Comparison of ENCODE assay signal across 9 cellular contexts in the genomic region with DNA sequence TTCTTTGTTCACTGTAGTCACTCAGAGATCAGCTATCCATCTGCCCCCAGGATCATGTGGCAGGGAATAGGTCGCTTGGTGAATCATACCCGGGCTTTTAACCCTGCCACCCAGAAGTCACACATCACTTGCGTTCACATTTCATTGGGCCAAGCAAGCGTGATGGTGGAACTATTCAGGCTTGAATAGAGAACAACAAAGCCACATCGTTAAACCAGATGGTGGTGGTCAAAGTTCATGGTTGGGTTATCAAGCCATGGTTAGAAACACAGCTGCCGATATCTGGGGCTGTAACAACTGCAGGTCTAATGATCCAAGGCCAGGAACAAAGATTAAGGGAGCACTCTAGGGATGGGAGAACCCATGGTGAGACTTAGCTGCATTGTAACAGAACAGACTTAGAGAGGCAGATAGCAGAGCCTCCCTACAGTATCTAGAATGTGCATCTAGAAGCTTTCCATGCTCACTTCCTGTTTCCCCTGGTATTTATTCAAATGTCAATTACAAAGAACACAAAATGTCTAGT. TPM values are rescaled to one million over a fixed set of nuclear protein-coding genes. Genes with fewer than 3 reads are reported as not detected.
DNase-seq lines count a peak whose midpoint lies in the region; ATAC-seq, FAIRE-seq and TF ChIP-seq lines count a peak whose summit lies in the region.
"Had no signal": no experiment of that assay in that cellular context is flagged by ENCODE, and none has a peak within 500 bp of the region (broad histone marks: within the 10 kb centered on the region; RNA-seq: fewer than 3 reads in every experiment).

No MANE protein-coding gene starts in this region.

- H3K27ac ChIP-seq in upper lobe of left lung (no peak overlapping the region), adrenal gland (no peak overlapping the region), upper lobe of right lung (no peak overlapping the region)

- 0 out of 2 replicates have a peak, but pooled peaks have one; percentile 40 for TF ChIP-seq POLR2A in GM12891 (IDR thresholded peaks at IDR 0.05; ENCODE audit: low read depth, low read length)
- no peak for TF ChIP-seq POLR2A in upper lobe of left lung (IDR thresholded peaks at IDR 0.05)
- TF ChIP-seq POLR2A in adrenal gland (IDR thresholded peaks at IDR 0.05): no peak

- no peak for TF ChIP-seq EP300 in upper lobe of left lung (IDR thresholded peaks at IDR 0.05)

- no peaks in the 10 kb centered on the region for H3K27me3 ChIP-seq in upper lobe of left lung
- H3K27me3 ChIP-seq in adrenal gland: no peaks in the 10 kb centered on the region
- H3K27me3 ChIP-seq in upper lobe of right lung: no peaks in the 10 kb centered on the region

- WGBS in upper lobe of left lung, 2 donors: 71 to 94% methylated on average over 6 of the region's 6 CpGs
- WGBS in adrenal gland, 4 donors: 66 to 79% (median 75%) methylated on average over 6 of the region's 6 CpGs

- intact Hi-C loops in adrenal gland (cut with DNase I) (no loop called here), upper lobe of right lung (cut with DNase I) (no loop called here), left ventricle myocardium superior (cut with micrococcal nuclease) (no loop called here)

- H3K9me3 ChIP-seq in upper lobe of left lung (no peaks in the 10 kb centered on the region), adrenal gland (replicated peaks in 1 of 3) (no peaks in the 10 kb centered on the region), upper lobe of right lung (no peaks in the 10 kb centered on the region)

- H3K36me3 ChIP-seq in upper lobe of left lung (no peaks in the 10 kb centered on the region), adrenal gland (replicated peaks in 1 of 2) (no peaks in the 10 kb centered on the region), upper lobe of right lung (no peaks in the 10 kb centered on the region)

- ATAC-seq in GM21447 (IDR thresholded peaks at IDR 0.05; ENCODE audit: unreplicated experiment) (peak; percentile 70), HG03575 (IDR thresholded peaks at IDR 0.05; ENCODE audit: extremely low read depth, insufficient number of reproducible peaks, low FRiP score, unreplicated experiment) (peak; percentile 52), upper lobe of left lung (ENCODE audit: low FRiP score in 2 of 2) (no peak), upper lobe of right lung (no peak), left ventricle myocardium superior (no peak)

- DNase-seq in GM12891 (ENCODE audit: insufficient read length, low spot score) (no peak), astrocyte of the hippocampus (ENCODE audit: low read depth, low spot score) (peak; percentile 25), upper lobe of left lung (no peak), adrenal gland (no peak), upper lobe of right lung (no peak), left ventricle myocardium superior (no peak)

- TF ChIP-seq CTCF in upper lobe of left lung (IDR thresholded peaks at IDR 0.05) (no peak), adrenal gland (IDR thresholded peaks at IDR 0.05) (no peak), upper lobe of right lung (IDR thresholded peaks at IDR 0.05) (no peak)

- peak; percentile 97 for FAIRE-seq in GM12891 (lab: Jason Lieb, UNC)
- FAIRE-seq: colon had no signal

- no peaks in the 10 kb centered on the region for H3K4me1 ChIP-seq in upper lobe of left lung
- no peaks in the 10 kb centered on the region for H3K4me1 ChIP-seq in adrenal gland (replicated peaks in 1 of 2)
- H3K4me1 ChIP-seq in upper lobe of right lung: no peaks in the 10 kb centered on the region

- H3K4me3 ChIP-seq in upper lobe of left lung (no peak overlapping the region), adrenal gland (no peak overlapping the region), upper lobe of right lung (no peak overlapping the region)

TF ChIP-seq in GM12891, 5 proteins besides CTCF, POLR2A, EP300 and RAD21:
- TF ChIP-seq POU2F2 (IDR thresholded peaks at IDR 0.05; ENCODE audit: low read depth, low read length): peak; percentile 26; the same call in 1 of the 2 replicates
- no peak; the same call in 1 of the 2 replicates for TF ChIP-seq TAF1 (IDR thresholded peaks at IDR 0.05; ENCODE audit: low read depth, low read length)
- TF ChIP-seq PAX5 (IDR thresholded peaks at IDR 0.05; ENCODE audit: insufficient read depth, low read length, severe bottlenecking): peak; percentile 90
- peak; percentile 94 for TF ChIP-seq SPI1 (IDR thresholded peaks at IDR 0.05; ENCODE audit: low read depth, low read length)
- TF ChIP-seq POLR2AphosphoS5 (IDR thresholded peaks at IDR 0.05; ENCODE audit: low read depth, low read length): no peak
TF ChIP-seq in GM12891: peak in this region for 3.

RNA-seq across cellular contexts. Expression of a gene that starts 40.0 kb away (rescaled TPM):
- 55.1 TPM for polyA plus RNA-seq in GM12891 (2012; ENCODE audit: low read depth, missing spikeins)
- total RNA-seq in upper lobe of left lung (100 to 1,000 TPM in 3 of 6 donors, 10 to 100 TPM in 3; 70.2 to 171 (median 101) TPM), adrenal gland (10 to 100 TPM in 7 of 8 donors, 1 to 10 TPM in 1; 3.5 to 33.0 (median 21.5) TPM), upper lobe of right lung (127 TPM), left ventricle myocardium superior (6.9 TPM)
- 10 to 100 TPM in 1 of 3 donors, 1 to 10 TPM in 2; 2.5 to 11.6 (median 4.7) TPM for polyA plus RNA-seq in adrenal gland

RNA-seq across cellular contexts. Expression of a gene that starts 58.4 kb away (rescaled TPM):
- not detected for polyA plus RNA-seq in GM12891 (2012; ENCODE audit: low read depth, missing spikeins)
- total RNA-seq in upper lobe of left lung (not detected), adrenal gland (not detected), upper lobe of right lung (not detected), left ventricle myocardium superior (not detected)
- not detected for polyA plus RNA-seq in adrenal gland

Comparison
In these comparisons a context has a peak if more than half of its experiments do, and no peak if none do; other contexts are left out.
1. ATAC-seq: peak in GM21447 (single experiment) and HG03575 (single experiment); none in upper lobe of left lung (0 of 2), upper lobe of right lung (single experiment) and left ventricle myocardium superior (single experiment).